In genomic region chr10:94232711-94233383, GRCh38 we compare ENCODE assay signal across 1 cellular context.
TF ChIP-seq lines count a peak whose summit lies in the region.

No MANE protein-coding gene starts in this region.

TF ChIP-seq in WTC11, 78 proteins besides CTCF, POLR2A, EP300 and RAD21 (continued from another document):
- no peak for TF ChIP-seq ZNF532 (CRISPR knock-in tag; IDR thresholded peaks at IDR 0.05; ENCODE audit: borderline replicate concordance)
- no peak for TF ChIP-seq AFF4 (CRISPR knock-in tag; IDR thresholded peaks at IDR 0.05; ENCODE audit: borderline replicate concordance)
- TF ChIP-seq CREM (CRISPR knock-in tag; IDR thresholded peaks at IDR 0.05) = no peak
